Comparison of ENCODE assay signal across 22 cellular contexts in genomic region chr15:72033285-72033684, GRCh38.
A peak's percentile ranks its signal among the peaks of the same experiment; 100 is the strongest.
DNase-seq lines count a peak whose midpoint lies in the region; ATAC-seq, FAIRE-seq and TF ChIP-seq lines count a peak whose summit lies in the region.
"Had no signal": no experiment of that assay in that cellular context is flagged by ENCODE, and none has a peak within 500 bp of the region (broad histone marks: within the 10 kb centered on the region; RNA-seq: fewer than 3 reads in every experiment).

No MANE protein-coding gene starts in this region.

- no TSS peak for BruUV-seq in Calu3 (replicated peaks; lab: Mats Ljungman, UMichigan)

- intact Hi-C loops in Calu3 (cut with micrococcal nuclease; ENCODE audit: unreplicated experiment): no loop called here

- peaks cover 27% of the 10 kb centered on the region for H4K20me1 ChIP-seq in astrocyte (ENCODE audit: insufficient read depth, low read length)

- CTCF ChIA-PET in Calu3 (lab: Charles Lee): no interaction called here

- H3K79me2 ChIP-seq in astrocyte (ENCODE audit: insufficient read depth, low read length): peaks cover 22% of the 10 kb centered on the region

- no peak overlapping the region for H2AFZ ChIP-seq in astrocyte (ENCODE audit: low read depth, low read length)

- peak overlapping the region; percentile 72 for H3K27ac Mint-ChIP-seq in HFFc6
- peak overlapping the region; percentile 67 for H3K27ac Mint-ChIP-seq in astrocyte (ENCODE audit: unreplicated experiment)
- H3K27ac Mint-ChIP-seq in Calu3 (ENCODE audit: unreplicated experiment): no peak overlapping the region

- H3K4me2 ChIP-seq in astrocyte (ENCODE audit: low read length): peak overlapping the region; percentile 41

- no peak for DNase-seq in HFFc6
- no peak for DNase-seq in astrocyte (ENCODE audit: low read depth)
- DNase-seq in fibroblast of villous mesenchyme (ENCODE audit: low read depth): no peak
- DNase-seq in GDM1 (lab: John Stamatoyannopoulos, UW): no peak
- DNase-seq in RKO (ENCODE audit: low spot score): no peak
- no peak for DNase-seq in Calu3
- DNase-seq: ACHN; C1 segment of cervical spinal cord; CD8-positive, alpha-beta memory T cell; DMS79; KBM-7; MV-4-11; NCI-H187; NCI-H2107; NCI-H2227 treated with DMSO at 0.1 percent for 48 hours; NCI-H524; NCI-H82; RPMI8226; SHP77 treated with DMSO at 0.1 percent for 48 hours had no signal

- H3K4me3 Mint-ChIP-seq in HFFc6 (peak overlapping the region; percentile 75; the same call in 1 of the 2 replicates), astrocyte (ENCODE audit: unreplicated experiment) (no peak overlapping the region), Calu3 (ENCODE audit: low read depth, unreplicated experiment) (no peak overlapping the region)
- H3K4me3 Mint-ChIP-seq: CD8-positive, alpha-beta memory T cell had no signal

- TF ChIP-seq CTCF in HFFc6 (IDR thresholded peaks at IDR 0.05): no peak
- TF ChIP-seq CTCF in astrocyte (IDR thresholded peaks at IDR 0.05; ENCODE audit: insufficient read depth, low read depth, low read length): no peak
- no peak for TF ChIP-seq CTCF in fibroblast of villous mesenchyme (IDR thresholded peaks at IDR 0.05; ENCODE audit: insufficient read depth, low read depth, low read length)
- no peak for TF ChIP-seq CTCF in Calu3 (IDR thresholded peaks at IDR 0.05; ENCODE audit: unreplicated experiment)

- H3K9ac ChIP-seq in astrocyte (ENCODE audit: low read length): no peak overlapping the region

- H3K27me3 ChIP-seq in astrocyte (ENCODE audit: insufficient read depth, low read length): no peaks in the 10 kb centered on the region

- H3K9me3 Mint-ChIP-seq in HFFc6 (no peaks in the 10 kb centered on the region; the same call in 1 of the 2 replicates), astrocyte (ENCODE audit: unreplicated experiment) (peaks cover 6% of the 10 kb centered on the region), Calu3 (ENCODE audit: low read depth, unreplicated experiment) (no peaks in the 10 kb centered on the region)

- FAIRE-seq in astrocyte (lab: Jason Lieb, UNC): no peak
- FAIRE-seq: D721Med had no signal

- peaks cover 53% of the 10 kb centered on the region for H3K4me1 Mint-ChIP-seq in HFFc6 (ENCODE audit: low read depth)
- H3K4me1 Mint-ChIP-seq in astrocyte (ENCODE audit: low read depth, unreplicated experiment): peaks cover 21% of the 10 kb centered on the region
- H3K4me1 Mint-ChIP-seq in Calu3 (ENCODE audit: low read depth, unreplicated experiment): no peaks in the 10 kb centered on the region

- no peak for ATAC-seq in GM18907 (IDR thresholded peaks at IDR 0.05; ENCODE audit: unreplicated experiment)
- ATAC-seq: SK-N-SH treated with all-trans-retinoic acid at 6 μM for 48 hours had no signal

- no peak overlapping the region for H3K27ac ChIP-seq in astrocyte (ENCODE audit: low read depth, low read length)

- H3K9me3 ChIP-seq in astrocyte (ENCODE audit: insufficient read depth, low read depth, low read length): peaks cover 4% of the 10 kb centered on the region

- H3K36me3 Mint-ChIP-seq in HFFc6 (ENCODE audit: low read depth): peaks cover 11% of the 10 kb centered on the region
- H3K36me3 Mint-ChIP-seq in astrocyte (ENCODE audit: low read depth, unreplicated experiment): peaks cover 5% of the 10 kb centered on the region
- no peaks in the 10 kb centered on the region for H3K36me3 Mint-ChIP-seq in Calu3 (ENCODE audit: insufficient read depth, unreplicated experiment)

- H3K4me1 ChIP-seq in astrocyte (ENCODE audit: insufficient read depth, low read length): peaks cover 4% of the 10 kb centered on the region

- H3K27me3 Mint-ChIP-seq in HFFc6 (ENCODE audit: insufficient read depth): no peaks in the 10 kb centered on the region
- no peaks in the 10 kb centered on the region for H3K27me3 Mint-ChIP-seq in astrocyte (ENCODE audit: low read depth, unreplicated experiment)
- H3K27me3 Mint-ChIP-seq in Calu3 (ENCODE audit: unreplicated experiment): no peaks in the 10 kb centered on the region
- H3K27me3 Mint-ChIP-seq: CD8-positive, alpha-beta memory T cell had no signal

- no peaks in the 10 kb centered on the region for H3K36me3 ChIP-seq in astrocyte (ENCODE audit: insufficient read depth, low read length)

- H3K4me3 ChIP-seq in astrocyte (ENCODE audit: insufficient read depth, low read depth, low read length) (no peak overlapping the region), fibroblast of villous mesenchyme (ENCODE audit: low read depth, low read length) (peak overlapping the region; percentile 26)
